In the genomic region with DNA sequence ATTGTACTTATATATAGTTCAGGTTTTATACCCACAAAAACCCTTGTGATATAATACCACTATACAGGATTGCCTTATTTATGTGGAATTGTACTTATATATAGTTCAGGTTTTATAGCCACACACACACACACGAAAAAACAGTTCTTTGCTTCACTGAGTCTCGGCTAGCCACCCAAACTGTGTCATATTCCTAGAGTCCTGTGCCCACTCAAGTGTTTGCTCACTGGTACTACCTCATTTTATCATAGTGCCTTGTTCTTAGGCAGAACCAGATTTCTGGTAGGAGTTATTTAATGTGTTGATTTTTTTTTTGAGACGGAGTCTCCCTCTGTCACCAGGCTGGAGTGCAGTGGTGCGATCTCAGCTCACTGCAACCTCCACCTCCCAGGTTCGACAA, we compare ENCODE assay signal across 13 cellular contexts. TPM values are rescaled to one million over a fixed set of nuclear protein-coding genes. Genes with fewer than 3 reads are reported as not detected.
A peak's percentile ranks its signal among the peaks of the same experiment; 100 is the strongest.
DNase-seq lines count a peak whose midpoint lies in the region; ATAC-seq, FAIRE-seq and TF ChIP-seq lines count a peak whose summit lies in the region.
"Had no signal": no experiment of that assay in that cellular context is flagged by ENCODE, and none has a peak within 500 bp of the region (broad histone marks: within the 10 kb centered on the region; RNA-seq: fewer than 3 reads in every experiment).

No MANE protein-coding gene starts in this region.

- peak overlapping the region; percentile 63 for H3K4me3 Mint-ChIP-seq in activated CD8-positive, alpha-beta T cell treated with anti-CD3 and anti-CD28 coated beads for 36 hours
- peak overlapping the region; percentile 69 to 90 (median 74) for H3K4me3 Mint-ChIP-seq in naive B cell

- H3K27ac ChIP-seq in osteoblast (ENCODE audit: low read depth, low read length), result no peak overlapping the region
- H3K27ac ChIP-seq: C4-2B, hepatocyte had no signal

- POLR2A ChIA-PET in activated CD8-positive, alpha-beta T cell treated with anti-CD3 and anti-CD28 coated beads for 36 hours (lab: Charles Lee), result interaction anchor here (0.7 to 7.8 kb wide), 18 partner anchors 8 to 376 kb away, joined by 3 to 102 read pairs (median 4); a partner anchor contains a TSS

- peaks cover 10% of the 10 kb centered on the region for H3K9me3 Mint-ChIP-seq in activated CD8-positive, alpha-beta T cell treated with anti-CD3 and anti-CD28 coated beads for 36 hours
- H3K9me3 Mint-ChIP-seq in naive B cell, result no peaks in the 10 kb centered on the region

- no peak overlapping the region for H3K4me2 ChIP-seq in osteoblast (ENCODE audit: insufficient read depth, low read length)
- H3K4me2 ChIP-seq: hepatocyte had no signal

- intact Hi-C loops in activated CD8-positive, alpha-beta T cell treated with anti-CD3 and anti-CD28 coated beads for 36 hours (cut with micrococcal nuclease), result loop anchor here (2.0 kb wide), 1 partner anchor 53 kb away; no protein-coding TSS in a partner anchor

- no peak overlapping the region for H2AFZ ChIP-seq in osteoblast (ENCODE audit: low read length)
- H2AFZ ChIP-seq: hepatocyte had no signal

- peaks cover 63% of the 10 kb centered on the region for H3K4me1 Mint-ChIP-seq in activated CD8-positive, alpha-beta T cell treated with anti-CD3 and anti-CD28 coated beads for 36 hours (ENCODE audit: low read depth)
- H3K4me1 Mint-ChIP-seq in naive B cell, result peaks cover 40 to 48% (median 42%) of the 10 kb centered on the region in 3 donors

- FAIRE-seq in HTR-8/SVneo (lab: Jason Lieb, UNC), result no peak
- FAIRE-seq: bronchial epithelial cell had no signal

- ATAC-seq in GM21528 (IDR thresholded peaks at IDR 0.05; ENCODE audit: low FRiP score, unreplicated experiment) (peak; percentile 13), naive B cell (ENCODE audit: low read depth in 2 of 2) (peak; percentile 48 to 54), HG03139 (IDR thresholded peaks at IDR 0.05; ENCODE audit: unreplicated experiment) (no peak)
- ATAC-seq in activated CD8-positive, alpha-beta T cell treated with anti-CD3 and anti-CD28 coated beads for 36 hours, result peak; percentile 43

- H3K4me1 ChIP-seq in osteoblast (ENCODE audit: insufficient read depth, low read length), result peaks cover 2% of the 10 kb centered on the region

- H3K9me3 ChIP-seq in osteoblast (ENCODE audit: low read depth, low read length), result no peaks in the 10 kb centered on the region

- peak; percentile 51 for DNase-seq in CD1c-positive myeloid dendritic cell (ENCODE audit: extremely low spot score)
- peak; percentile 28 for DNase-seq in activated CD8-positive, alpha-beta T cell treated with anti-CD3 and anti-CD28 coated beads for 36 hours
- DNase-seq in naive B cell, result no peak
- no peak for DNase-seq in HTR-8/SVneo (ENCODE audit: insufficient read length, low spot score)
- DNase-seq in NCI-H510A treated with DMSO at 0.1 percent for 48 hours (lab: John Stamatoyannopoulos, UW), result no peak
- no peak for DNase-seq in osteoblast (ENCODE audit: insufficient read length, low spot score, missing footprints)
- DNase-seq: mammary epithelial cell had no signal

- peak overlapping the region; percentile 97 for H3K27ac Mint-ChIP-seq in activated CD8-positive, alpha-beta T cell treated with anti-CD3 and anti-CD28 coated beads for 36 hours
- H3K27ac Mint-ChIP-seq in naive B cell, result peak overlapping the region; percentile 93 to 98 (median 97)
- H3K27ac Mint-ChIP-seq: progenitor cell of endocrine pancreas had no signal

- H3K4me3 ChIP-seq in osteoblast (ENCODE audit: insufficient read depth, low read length), result no peak overlapping the region
- H3K4me3 ChIP-seq: hepatocyte had no signal

- peaks cover 21% of the 10 kb centered on the region for H4K20me1 ChIP-seq in osteoblast (ENCODE audit: insufficient read depth, low read length)

- H3K36me3 ChIP-seq in osteoblast (ENCODE audit: insufficient read depth, low read length), result no peaks in the 10 kb centered on the region

- no peaks in the 10 kb centered on the region for H3K27me3 Mint-ChIP-seq in activated CD8-positive, alpha-beta T cell treated with anti-CD3 and anti-CD28 coated beads for 36 hours
- no peaks in the 10 kb centered on the region for H3K27me3 Mint-ChIP-seq in naive B cell
- H3K27me3 Mint-ChIP-seq: progenitor cell of endocrine pancreas had no signal

- no peak for TF ChIP-seq CTCF in activated CD8-positive, alpha-beta T cell treated with anti-CD3 and anti-CD28 coated beads for 36 hours (IDR thresholded peaks at IDR 0.05)
- no peak for TF ChIP-seq CTCF in osteoblast (IDR thresholded peaks at IDR 0.05; ENCODE audit: extremely low read depth, low read depth, low read length)

- H3K79me2 ChIP-seq in osteoblast (ENCODE audit: insufficient read depth, low read length), result peaks cover 88% of the 10 kb centered on the region

- H3K27me3 ChIP-seq in osteoblast (ENCODE audit: insufficient read depth, low read length), result no peaks in the 10 kb centered on the region
- H3K27me3 ChIP-seq: hepatocyte had no signal

- CTCF ChIA-PET in activated CD8-positive, alpha-beta T cell treated with anti-CD3 and anti-CD28 coated beads for 36 hours (lab: Charles Lee), result interaction anchor here (0.9 to 4.4 kb wide), 7 partner anchors 11 to 59 kb away, joined by 3 to 24 read pairs (median 5); no protein-coding TSS in a partner anchor

- peaks cover 44% of the 10 kb centered on the region for H3K36me3 Mint-ChIP-seq in activated CD8-positive, alpha-beta T cell treated with anti-CD3 and anti-CD28 coated beads for 36 hours (ENCODE audit: low read depth)
- peaks cover 6 to 12% of the 10 kb centered on the region in 2 donors for H3K36me3 Mint-ChIP-seq in naive B cell

RNA-seq across cellular contexts. Expression of a gene that starts 12.5 kb away (rescaled TPM):
- 10 to 100 TPM; 35.4 to 41.5 TPM for total RNA-seq in activated CD8-positive, alpha-beta T cell treated with anti-CD3 and anti-CD28 coated beads for 36 hours
- polyA plus RNA-seq in naive B cell (ENCODE audit: low read depth in 6 of 6), result 10 to 100 TPM; 23.8 to 61.4 (median 49.6) TPM
- 20.0 and 21.7 TPM in 2 replicates for total RNA-seq in osteoblast

Comparison
In these comparisons a context has a peak if more than half of its experiments do, and no peak if none do; other contexts are left out.
1. DNase-seq: peak in CD1c-positive myeloid dendritic cell (single experiment) and activated CD8-positive, alpha-beta T cell treated with anti-CD3 and anti-CD28 coated beads for 36 hours (single experiment); none in naive B cell (single experiment), HTR-8/SVneo (single experiment), NCI-H510A treated with DMSO at 0.1 percent for 48 hours (single experiment) and osteoblast (single experiment).